In genomic region chr11:68004551-68005335, GRCh38 we compare ENCODE assay signal across 8 cellular contexts. TPM values are rescaled to one million over a fixed set of nuclear protein-coding genes. Genes with fewer than 3 reads are reported as not detected.
DNase-seq lines count a peak whose midpoint lies in the region; ATAC-seq and TF ChIP-seq lines count a peak whose summit lies in the region.
"Had no signal": no experiment of that assay in that cellular context is flagged by ENCODE, and none has a peak within 500 bp of the region (broad histone marks: within the 10 kb centered on the region; RNA-seq: fewer than 3 reads in every experiment).

No MANE protein-coding gene starts in this region.

- DNase-seq in GM23338 (ENCODE audit: low spot score) (no peak), Panc1 (ENCODE audit: low read depth, low spot score) (no peak), fibroblast of lung (ENCODE audit: low read depth in 2 of 2) (no peak), skeletal muscle cell (ENCODE audit: low read depth) (no peak), HUDEP-2 (lab: John Stamatoyannopoulos, UW; ENCODE audit: unreplicated experiment in 76 of 76) (no peak)
- DNase-seq in stimulated activated CD4-positive, alpha-beta T cell treated with anti-CD3 and anti-CD28 coated beads, Interleukin-12 subunit alpha, Interleukin-12 subunit beta, amount 100 ng/mL, for 4 hours: no peak
- DNase-seq: NCI-H2029 treated with DMSO at 0.1 percent for 48 hours had no signal

- no peak overlapping the region for H3K27ac Mint-ChIP-seq in GM23338

- H4K20me1 ChIP-seq in GM23338 (replicated peaks; ENCODE audit: insufficient read depth): no peaks in the 10 kb centered on the region
- H4K20me1 ChIP-seq in fibroblast of lung (ENCODE audit: control insufficient read depth, extremely low read depth, insufficient read depth, low read length): no peaks in the 10 kb centered on the region

- CTCF ChIA-PET in Panc1 (lab: Charles Lee): no interaction called here

- H3K36me3 Mint-ChIP-seq in GM23338 (ENCODE audit: low read depth): no peaks in the 10 kb centered on the region; the same call in 2 of the 3 replicates

- peaks cover 18% of the 10 kb centered on the region for H3K4me1 Mint-ChIP-seq in GM23338

- POLR2A ChIA-PET in Panc1 (lab: Charles Lee): no interaction called here

- H3K4me1 ChIP-seq in GM23338 (ENCODE audit: insufficient read depth) (peaks cover 5% of the 10 kb centered on the region), Panc1 (ENCODE audit: control insufficient read depth, insufficient read depth, low read length) (peaks cover 22% of the 10 kb centered on the region), fibroblast of lung (ENCODE audit: control insufficient read depth, extremely low read depth, insufficient read depth, low read length) (no peaks in the 10 kb centered on the region)

- H3K4me2 ChIP-seq in GM23338: peak overlapping the region; percentile 84
- H3K4me2 ChIP-seq in fibroblast of lung (ENCODE audit: extremely low read depth, insufficient read depth, low read length): peak overlapping the region; percentile 76

- in situ Hi-C loops in Panc1 (cut with HindIII; ENCODE audit: low pct_unique_long_range_greater_than_20kb, low sequenced_read_pairs): no loop called here

- H3K27ac ChIP-seq in GM23338 (ENCODE audit: low read depth) (no peak overlapping the region), Panc1 (ENCODE audit: low read length) (peak overlapping the region; percentile 80), fibroblast of lung (ENCODE audit: insufficient read depth, low read length) (no peak overlapping the region)

- H3K36me3 ChIP-seq in GM23338 (ENCODE audit: insufficient read depth): no peaks in the 10 kb centered on the region
- H3K36me3 ChIP-seq in Panc1 (ENCODE audit: control insufficient read depth, insufficient read depth, low read length): no peaks in the 10 kb centered on the region
- no peaks in the 10 kb centered on the region for H3K36me3 ChIP-seq in fibroblast of lung (ENCODE audit: control insufficient read depth, insufficient read depth, low read length)

- BruUV-seq in Panc1 (replicated peaks; lab: Mats Ljungman, UMichigan): no TSS peak

- ATAC-seq in GM23338 (no peak), Panc1 (no peak), GM21619 (IDR thresholded peaks at IDR 0.05; ENCODE audit: unreplicated experiment) (no peak)

- H3K27me3 ChIP-seq in GM23338 (ENCODE audit: insufficient read depth) (no peaks in the 10 kb centered on the region), Panc1 (ENCODE audit: control insufficient read depth, insufficient read depth, low read length) (no peaks in the 10 kb centered on the region), fibroblast of lung (ENCODE audit: control insufficient read depth, insufficient read depth, low read length) (no peaks in the 10 kb centered on the region)

- H3K9me2 ChIP-seq in GM23338 (ENCODE audit: insufficient read depth): no peaks in the 10 kb centered on the region

- no peak for TF ChIP-seq CTCF in GM23338 (conservative IDR thresholded peaks at IDR 0.05; ENCODE audit: low read depth in 2 of 2)
- TF ChIP-seq CTCF in Panc1 (IDR thresholded peaks at IDR 0.05): no peak
- TF ChIP-seq CTCF in fibroblast of lung (conservative IDR thresholded peaks at IDR 0.05 in 1 of 2, IDR thresholded peaks at IDR 0.05 in 1 of 2; ENCODE audit: low read depth in 1 of 2, low read length in 2 of 2): no peak

- no peak overlapping the region for H3K9ac ChIP-seq in fibroblast of lung (ENCODE audit: insufficient read depth, low read length)

- peaks cover 11% of the 10 kb centered on the region for H3K27me3 Mint-ChIP-seq in GM23338 (ENCODE audit: insufficient read depth, low read depth, poor library complexity)

- 0 out of 2 replicates have a peak, but pooled peaks cover 8% of the 10 kb centered on the region for H3F3A ChIP-seq in GM23338 (replicated peaks; ENCODE audit: low read depth)

- H3K4me3 ChIP-seq in GM23338 (peak overlapping the region; percentile 75; the same call in 1 of the 2 replicates), Panc1 (ENCODE audit: low read depth in 2 of 2, low read length in 2 of 2) (peak overlapping the region; percentile 51 to 66), fibroblast of lung (replicated peaks in 1 of 4; ENCODE audit: control extremely low read depth in 1 of 4, insufficient read depth in 1 of 4, low read depth in 3 of 4, low read length in 4 of 4) (peak overlapping the region in 2 of 4 experiments; percentile 59 to 64), skeletal muscle cell (ENCODE audit: low read depth, low read length) (peak overlapping the region; percentile 61)

- H3K79me2 ChIP-seq in GM23338 (replicated peaks; ENCODE audit: insufficient read depth): no peaks in the 10 kb centered on the region
- no peaks in the 10 kb centered on the region for H3K79me2 ChIP-seq in fibroblast of lung (ENCODE audit: control insufficient read depth, insufficient read depth, low read length)

- H3K9me3 ChIP-seq in Panc1 (ENCODE audit: control insufficient read depth, insufficient read depth, low read depth, low read length): no peaks in the 10 kb centered on the region
- no peaks in the 10 kb centered on the region for H3K9me3 ChIP-seq in fibroblast of lung (ENCODE audit: control insufficient read depth, insufficient read depth, low read depth, low read length)

- peak overlapping the region; percentile 96 for H2AFZ ChIP-seq in GM23338
- H2AFZ ChIP-seq in fibroblast of lung (ENCODE audit: low read length): no peak overlapping the region

- peak overlapping the region; percentile 78 for H3K4me3 Mint-ChIP-seq in GM23338

- no peaks in the 10 kb centered on the region; the same call in 2 of the 3 replicates for H3K9me3 Mint-ChIP-seq in GM23338

- intact Hi-C loops in Panc1 (cut with micrococcal nuclease; ENCODE audit: unreplicated experiment): no loop called here

TF ChIP-seq in GM23338, 12 proteins besides CTCF, POLR2A, EP300 and RAD21 (continues in another document):
- TF ChIP-seq ETS1 (IDR thresholded peaks at IDR 0.05) (no peak), ZNF114 (CRISPR knock-in tag; IDR thresholded peaks at IDR 0.05) (no peak), CREB1 (CRISPR knock-in tag; IDR thresholded peaks at IDR 0.05; ENCODE audit: low read depth) (no peak), EZH2phosphoT487 (IDR thresholded peaks at IDR 0.05; ENCODE audit: unreplicated experiment) (no peak)

RNA-seq across cellular contexts. Expression of gene UNC93B1, which starts 0.8 kb away (rescaled TPM):
- 28.0 and 34.4 TPM in 2 replicates for total RNA-seq in GM23338 (2014; rRNA removed; shearing (Covaris generic))
- polyA plus RNA-seq in GM23338 (2016; fragmentation: Nextera tagmentation; extraction: Ambion mirVana) (15.7 and 16.2 TPM in 2 replicates), fibroblast of lung (11.5 and 15.7 TPM in 2 replicates)
- total RNA-seq in Panc1 (2021; ENCODE audit: unreplicated experiment) (54.1 TPM), fibroblast of lung (20.0 and 20.5 TPM in 2 replicates)
- 74.9 TPM for polyA plus RNA-seq in Panc1 (2012; ENCODE audit: insufficient read length)
- polyA plus RNA-seq in fibroblast of lung (2012): 10.8 and 17.2 TPM in 2 replicates
- 35.3 and 55.9 TPM in 2 replicates for polyA minus RNA-seq in fibroblast of lung (ENCODE audit: low replicate concordance)

RNA-seq across cellular contexts. Expression of gene ALDH3B1, which starts 5.4 kb away (rescaled TPM):
- total RNA-seq in GM23338 (2014; rRNA removed; shearing (Covaris generic)): not detected in 2 replicates
- 0.17 and 0.52 TPM in 2 replicates for polyA plus RNA-seq in GM23338 (2016; fragmentation: Nextera tagmentation; extraction: Ambion mirVana)
- total RNA-seq in Panc1 (2021; ENCODE audit: unreplicated experiment): 18.3 TPM
- 25.3 TPM for polyA plus RNA-seq in Panc1 (2012; ENCODE audit: insufficient read length)
- total RNA-seq in fibroblast of lung: 24.9 and 57.6 TPM in 2 replicates
- polyA plus RNA-seq in fibroblast of lung: 19.1 and 39.0 TPM in 2 replicates
- polyA plus RNA-seq in fibroblast of lung (2012): 28.9 and 61.9 TPM in 2 replicates
- polyA minus RNA-seq in fibroblast of lung (ENCODE audit: low replicate concordance): 14.7 and 50.0 TPM in 2 replicates

RNA-seq across cellular contexts. Expression of gene NDUFS8, which starts 25.7 kb away (rescaled TPM):
- total RNA-seq in GM23338 (2014; rRNA removed; shearing (Covaris generic)): 157 and 175 TPM in 2 replicates
- 304 and 308 TPM in 2 replicates for polyA plus RNA-seq in GM23338 (2016; fragmentation: Nextera tagmentation; extraction: Ambion mirVana)
- 289 TPM for total RNA-seq in Panc1 (2021; ENCODE audit: unreplicated experiment)
- 558 TPM for polyA plus RNA-seq in Panc1 (2012; ENCODE audit: insufficient read length)
- total RNA-seq in fibroblast of lung: 88.1 and 148 TPM in 2 replicates
- polyA plus RNA-seq in fibroblast of lung: 36.3 and 53.5 TPM in 2 replicates
- 146 and 217 TPM in 2 replicates for polyA plus RNA-seq in fibroblast of lung (2012)
- 112 and 143 TPM in 2 replicates for polyA minus RNA-seq in fibroblast of lung (ENCODE audit: low replicate concordance)

RNA-seq across cellular contexts. Expression of gene TCIRG1, which starts 34.1 kb away (rescaled TPM):
- total RNA-seq in GM23338 (2014; rRNA removed; shearing (Covaris generic)): 31.2 and 40.4 TPM in 2 replicates
- 18.5 and 20.4 TPM in 2 replicates for polyA plus RNA-seq in GM23338 (2016; fragmentation: Nextera tagmentation; extraction: Ambion mirVana)
- total RNA-seq in Panc1 (2021; ENCODE audit: unreplicated experiment): 158 TPM
- polyA plus RNA-seq in Panc1 (2012; ENCODE audit: insufficient read length): 192 TPM
- 42.1 and 46.2 TPM in 2 replicates for total RNA-seq in fibroblast of lung
- polyA plus RNA-seq in fibroblast of lung: 24.7 and 26.7 TPM in 2 replicates
- polyA plus RNA-seq in fibroblast of lung (2012): 42.3 and 42.9 TPM in 2 replicates
- 47.1 and 61.2 TPM in 2 replicates for polyA minus RNA-seq in fibroblast of lung (ENCODE audit: low replicate concordance)

Comparison
In these comparisons a context has a peak if more than half of its experiments do, and no peak if none do; other contexts are left out.
1. RNA of gene ALDH3B1, which starts 5.4 kb away (total RNA-seq): 24.9 to 57.6 TPM in fibroblast of lung and 18.3 TPM in Panc1 (single experiment); not detected in GM23338; every median in the first group is over 10 times any median in the second.